Comparison of ENCODE assay signal across 1 cellular context in the genomic region with DNA sequence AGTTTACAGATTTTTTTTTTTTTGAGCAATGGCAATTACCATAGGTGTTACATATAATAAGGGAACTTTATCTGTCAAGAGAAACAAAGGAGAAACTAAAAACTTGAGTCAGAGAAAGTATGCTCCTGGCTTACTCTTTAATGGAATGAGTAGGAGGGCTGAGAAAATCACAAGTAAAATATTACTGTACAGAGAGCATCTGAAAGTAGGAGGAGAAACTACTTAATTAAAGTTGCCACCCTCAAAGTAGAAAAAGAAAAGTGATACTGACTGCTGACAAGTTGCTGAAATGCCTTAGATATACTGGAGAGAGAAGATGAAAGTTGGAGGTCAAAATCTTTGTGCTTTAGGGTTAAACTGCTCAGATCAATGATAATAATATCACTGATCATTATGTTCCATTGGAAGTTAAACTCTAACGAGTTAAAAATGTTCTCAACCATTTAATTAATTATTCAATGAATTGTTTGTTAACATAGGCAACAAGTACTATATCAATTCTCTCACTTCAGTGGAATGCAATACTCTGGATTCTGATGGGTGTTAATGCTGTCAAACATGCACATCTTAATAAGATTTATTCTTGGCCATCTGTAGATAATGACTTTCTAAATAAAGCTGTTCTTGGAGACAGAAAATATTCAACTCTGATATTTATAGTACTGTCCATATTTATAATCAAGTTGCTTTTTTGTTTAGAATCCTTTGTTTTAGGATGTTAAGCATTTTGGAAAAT.
TF ChIP-seq lines count a peak whose summit lies in the region.

No MANE protein-coding gene starts in this region.

TF ChIP-seq in GM12878, 131 proteins besides CTCF, POLR2A, EP300 and RAD21 (continued from another document):
- peak; percentile 96 for TF ChIP-seq SMARCA5 (IDR thresholded peaks at IDR 0.05)
- TF ChIP-seq IKZF1 (conservative IDR thresholded peaks at IDR 0.05), result no peak; the same call in none of the 2 replicates
- no peak; the same call in 1 of the 2 replicates for TF ChIP-seq NR2C1 (IDR thresholded peaks at IDR 0.05)
- TF ChIP-seq ZBTB11 (CRISPR knock-in tag; IDR thresholded peaks at IDR 0.05), result no peak
- TF ChIP-seq DPF2 (IDR thresholded peaks at IDR 0.05), result peak; percentile 84; the same call in 1 of the 2 replicates
- TF ChIP-seq SREBF2 (IDR thresholded peaks at IDR 0.05; ENCODE audit: low read length), result no peak
- no peak for TF ChIP-seq PML (IDR thresholded peaks at IDR 0.05; ENCODE audit: low read length)
- no peak for TF ChIP-seq ZNF207 (IDR thresholded peaks at IDR 0.05; ENCODE audit: borderline replicate concordance)
- TF ChIP-seq FOXK2 (IDR thresholded peaks at IDR 0.05), result no peak
